18 cellular contexts compared by ENCODE assay signal in the genomic region with DNA sequence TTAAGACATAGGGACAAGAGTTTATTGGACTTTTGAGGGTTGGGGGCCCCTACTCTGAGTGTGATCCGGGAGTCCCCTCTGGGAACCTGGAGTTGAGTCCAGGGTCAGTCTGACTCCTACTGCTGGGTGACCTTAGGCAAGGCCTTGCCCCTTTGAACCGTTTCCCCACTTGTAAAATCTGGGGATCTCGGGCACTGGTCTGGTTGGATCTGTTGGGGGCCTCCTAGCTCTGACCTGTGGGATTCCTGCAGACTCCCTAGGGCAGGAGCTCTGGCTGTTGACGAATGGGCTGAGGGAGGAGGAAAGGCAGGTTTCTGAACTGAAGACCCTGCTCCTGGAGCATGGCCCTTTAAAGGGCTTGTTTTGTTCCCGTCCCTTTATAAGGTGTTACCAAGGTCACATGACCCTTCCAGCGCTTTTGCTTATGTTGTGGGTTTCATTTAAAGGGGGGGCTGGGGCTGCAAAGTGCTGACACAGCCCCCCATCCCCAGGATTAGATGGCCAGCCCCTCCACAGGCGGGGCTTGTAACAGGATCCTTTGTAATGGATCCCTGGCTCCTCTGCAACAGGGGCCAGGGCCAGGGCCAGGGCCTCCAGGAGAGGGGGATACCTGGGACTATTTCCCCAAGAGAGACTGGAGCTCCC. TPM values are rescaled to one million over a fixed set of nuclear protein-coding genes. Genes with fewer than 3 reads are reported as not detected.
A peak's percentile ranks its signal among the peaks of the same experiment; 100 is the strongest.
DNase-seq lines count a peak whose midpoint lies in the region; ATAC-seq and TF ChIP-seq lines count a peak whose summit lies in the region.
"Had no signal": no experiment of that assay in that cellular context is flagged by ENCODE, and none has a peak within 500 bp of the region (broad histone marks: within the 10 kb centered on the region; RNA-seq: fewer than 3 reads in every experiment).

No MANE protein-coding gene starts in this region.

- no peak for DNase-seq in MCF 10A (ENCODE audit: unreplicated experiment)
- DNase-seq in mammary epithelial cell, result no peak
- peak; percentile 73 for DNase-seq in endodermal cell
- DNase-seq in medulla oblongata (ENCODE audit: extremely low spot score), result no peak
- DNase-seq in amniotic stem cell (lab: John Stamatoyannopoulos, UW), result no peak
- DNase-seq in occipital lobe (lab: John Stamatoyannopoulos, UW), result no peak
- DNase-seq: activated CD4-positive, alpha-beta T cell treated with anti-CD3 and anti-CD28 coated beads, Interleukin-2, amount 10 ng/mL, durations not matched to agents 7 days and 5 days; dorsolateral prefrontal cortex; foreskin keratinocyte; left cardiac atrium; MV-4-11; NCI-H345; PC-3; T-helper 17 cell had no signal

- no peak overlapping the region for H3K4me2 ChIP-seq in mammary epithelial cell (ENCODE audit: insufficient read depth, low read depth, low read length)

- POLR2A ChIA-PET in MCF 10A (lab: Yijun Ruan, JAX), result interaction anchor here (0.5 to 1.2 kb wide), 2 partner anchors 13 to 24 kb away, joined by 3 read pairs; no protein-coding TSS in a partner anchor

- H3K27me3 Mint-ChIP-seq in MCF 10A (ENCODE audit: insufficient read depth, unreplicated experiment) (no peaks in the 10 kb centered on the region), endodermal cell (ENCODE audit: insufficient read depth) (no peaks in the 10 kb centered on the region)
- H3K27me3 Mint-ChIP-seq: activated CD4-positive, alpha-beta T cell treated with anti-CD3 and anti-CD28 coated beads, Interleukin-2, amount 10 ng/mL, durations not matched to agents 7 days and 5 days; natural killer cell treated with Interleukin-12 subunit alpha and Interleukin-12 subunit beta and Interleukin-15 and Interleukin-18, amount 100 ng/mL, for 72 hours; T-helper 17 cell had no signal

- peaks cover 2% of the 10 kb centered on the region for H4K20me1 ChIP-seq in mammary epithelial cell (ENCODE audit: insufficient read depth, low read length)

- H3K4me1 ChIP-seq in mammary epithelial cell (ENCODE audit: insufficient read depth, low read length) (peaks cover 66% of the 10 kb centered on the region), endodermal cell (ENCODE audit: control insufficient read depth, insufficient read depth, low read length) (peaks cover 30% of the 10 kb centered on the region), mucosa of rectum (ENCODE audit: control insufficient read depth in 2 of 2, insufficient read depth in 2 of 2, low read length in 2 of 2) (peaks cover 6 to 27% of the 10 kb centered on the region in 2 donors)

- TF ChIP-seq CTCF in MCF 10A (IDR thresholded peaks at IDR 0.05; ENCODE audit: unreplicated experiment) (no peak), mammary epithelial cell (conservative IDR thresholded peaks at IDR 0.05 in 1 of 2, IDR thresholded peaks at IDR 0.05 in 1 of 2; ENCODE audit: extremely low read depth in 1 of 2, insufficient read depth in 1 of 2, low read depth in 1 of 2, low read length in 2 of 2) (no peak), endodermal cell (conservative IDR thresholded peaks at IDR 0.05) (no peak)

- peaks cover 76% of the 10 kb centered on the region for H3K79me2 ChIP-seq in mammary epithelial cell (ENCODE audit: insufficient read depth, low read length)

- BruUV-seq in MCF 10A (replicated peaks; lab: Mats Ljungman, UMichigan) (no TSS peak), mammary epithelial cell (replicated peaks; lab: Mats Ljungman, UMichigan) (no TSS peak)

- no peak overlapping the region for H3K4me3 Mint-ChIP-seq in MCF 10A (ENCODE audit: unreplicated experiment)
- H3K4me3 Mint-ChIP-seq in endodermal cell, result peak overlapping the region; percentile 44
- H3K4me3 Mint-ChIP-seq: activated CD4-positive, alpha-beta T cell treated with anti-CD3 and anti-CD28 coated beads, Interleukin-2, amount 10 ng/mL, durations not matched to agents 7 days and 5 days; natural killer cell treated with Interleukin-12 subunit alpha and Interleukin-12 subunit beta and Interleukin-15 and Interleukin-18, amount 100 ng/mL, for 72 hours; T-helper 17 cell had no signal

- no peak for ATAC-seq in GM18873 (IDR thresholded peaks at IDR 0.05; ENCODE audit: low FRiP score, unreplicated experiment)
- ATAC-seq: foreskin keratinocyte, left cardiac atrium, PC-3, T-helper 17 cell had no signal

- H3K27me3 ChIP-seq in mammary epithelial cell (ENCODE audit: insufficient read depth, low read length), result no peaks in the 10 kb centered on the region
- no peaks in the 10 kb centered on the region for H3K27me3 ChIP-seq in endodermal cell (ENCODE audit: control insufficient read depth, insufficient read depth, low read length, poor library complexity, severe bottlenecking)
- H3K27me3 ChIP-seq in mucosa of rectum (ENCODE audit: control insufficient read depth in 2 of 2, insufficient read depth in 2 of 2, low read length in 2 of 2), result no peaks in the 10 kb centered on the region
- H3K27me3 ChIP-seq: ascending aorta, dorsolateral prefrontal cortex, foreskin keratinocyte had no signal

- H3K9me3 Mint-ChIP-seq in MCF 10A (ENCODE audit: unreplicated experiment), result no peaks in the 10 kb centered on the region
- no peaks in the 10 kb centered on the region for H3K9me3 Mint-ChIP-seq in endodermal cell
- H3K9me3 Mint-ChIP-seq: activated CD4-positive, alpha-beta T cell treated with anti-CD3 and anti-CD28 coated beads, Interleukin-2, amount 10 ng/mL, durations not matched to agents 7 days and 5 days; natural killer cell treated with Interleukin-12 subunit alpha and Interleukin-12 subunit beta and Interleukin-15 and Interleukin-18, amount 100 ng/mL, for 72 hours had no signal

- no peak overlapping the region for H2AFZ ChIP-seq in mammary epithelial cell (ENCODE audit: low read depth, low read length)

- in situ Hi-C loops in mammary epithelial cell (cut with MboI; ENCODE audit: low sequenced_read_pairs in 2 of 2), result loop anchor here in 1 of 2 donors (5.0 kb wide), 1 partner anchor 49 kb away; no protein-coding TSS in a partner anchor

- WGBS in mammary epithelial cell (ENCODE audit: low coverage, missing lambda C conversion rate), result 67% methylated on average over 2 of the region's 7 CpGs
- 45 to 49% methylated on average over 5 to 7 of the region's 7 CpGs for WGBS in endodermal cell (ENCODE audit: insufficient coverage in 1 of 2, insufficient read length in 1 of 2), 2 experiments

- no peak overlapping the region for H3K4me3 ChIP-seq in mammary epithelial cell (replicated peaks in 1 of 3; ENCODE audit: insufficient read depth in 1 of 3, low read depth in 2 of 3, low read length in 3 of 3)
- no peak overlapping the region for H3K4me3 ChIP-seq in endodermal cell (ENCODE audit: low read length)
- H3K4me3 ChIP-seq in mucosa of rectum (ENCODE audit: low read length in 2 of 2), result no peak overlapping the region
- H3K4me3 ChIP-seq: ascending aorta had no signal

- H3K27ac ChIP-seq in mammary epithelial cell (ENCODE audit: insufficient read depth, low read depth, low read length), result no peak overlapping the region
- H3K27ac ChIP-seq in endodermal cell (ENCODE audit: low read depth, low read length), result peak overlapping the region; percentile 66
- peak overlapping the region; percentile 13 to 23 for H3K27ac ChIP-seq in mucosa of rectum (ENCODE audit: low read depth in 2 of 2, low read length in 2 of 2)
- H3K27ac ChIP-seq: ascending aorta, foreskin keratinocyte had no signal

- no peak overlapping the region for H3K9ac ChIP-seq in mammary epithelial cell (ENCODE audit: insufficient read depth, low read length)
- H3K9ac ChIP-seq in endodermal cell (ENCODE audit: extremely low read depth, low read length, poor library complexity, severe bottlenecking), result no peak overlapping the region
- H3K9ac ChIP-seq in mucosa of rectum (ENCODE audit: low read depth in 1 of 2, low read length in 2 of 2), result no peak overlapping the region

- dilution Hi-C loops in mammary epithelial cell (cut with HindIII; ENCODE audit: low sequenced_read_pairs), result loop anchor here (5.0 kb wide), 1 partner anchor 54 kb away; no protein-coding TSS in a partner anchor

- intact Hi-C loops in MCF 10A (cut with micrococcal nuclease) (no loop called here), mammary epithelial cell (cut with micrococcal nuclease) (no loop called here)

- H3K36me3 ChIP-seq in mammary epithelial cell (ENCODE audit: insufficient read depth, low read length) (peaks cover 6% of the 10 kb centered on the region), endodermal cell (ENCODE audit: control insufficient read depth, insufficient read depth, low read length) (peaks cover 33% of the 10 kb centered on the region), mucosa of rectum (ENCODE audit: control insufficient read depth in 2 of 2, insufficient read depth in 2 of 2, low read length in 2 of 2) (peaks cover 11 to 30% of the 10 kb centered on the region in 2 donors)

- H3K4me1 Mint-ChIP-seq in MCF 10A (ENCODE audit: insufficient read depth, unreplicated experiment), result peaks cover 39% of the 10 kb centered on the region
- peaks cover 38% of the 10 kb centered on the region for H3K4me1 Mint-ChIP-seq in endodermal cell

- CTCF ChIA-PET in MCF 10A (lab: Yijun Ruan, JAX), result interaction anchor here (0.5 to 18.4 kb wide), 3 partner anchors 54 to 246 kb away, joined by 3 to 418 read pairs (median 4); no protein-coding TSS in a partner anchor
- CTCF ChIA-PET in mammary epithelial cell (lab: Charles Lee; ENCODE audit: low non-redundant PET), result no interaction called here

- H3K36me3 Mint-ChIP-seq in MCF 10A (ENCODE audit: insufficient read depth, unreplicated experiment) (peaks cover 49% of the 10 kb centered on the region), endodermal cell (ENCODE audit: low read depth) (peaks cover 33% of the 10 kb centered on the region)
- H3K36me3 Mint-ChIP-seq: natural killer cell treated with Interleukin-12 subunit alpha and Interleukin-12 subunit beta and Interleukin-15 and Interleukin-18, amount 100 ng/mL, for 72 hours had no signal

- H3K9me3 ChIP-seq in mammary epithelial cell (replicated peaks; ENCODE audit: insufficient read depth, low read length) (no peaks in the 10 kb centered on the region), endodermal cell (ENCODE audit: control insufficient read depth, low read length) (no peaks in the 10 kb centered on the region), mucosa of rectum (ENCODE audit: control insufficient read depth in 2 of 2, low read length in 2 of 2) (no peaks in the 10 kb centered on the region)
- H3K9me3 ChIP-seq: ascending aorta had no signal

- H3K27ac Mint-ChIP-seq in MCF 10A (ENCODE audit: low read depth, unreplicated experiment), result peak overlapping the region; percentile 46
- peak overlapping the region; percentile 86 for H3K27ac Mint-ChIP-seq in endodermal cell
- H3K27ac Mint-ChIP-seq: activated CD4-positive, alpha-beta T cell treated with anti-CD3 and anti-CD28 coated beads, Interleukin-2, amount 10 ng/mL, durations not matched to agents 7 days and 5 days; natural killer cell treated with Interleukin-12 subunit alpha and Interleukin-12 subunit beta and Interleukin-15 and Interleukin-18, amount 100 ng/mL, for 72 hours; T-helper 17 cell had no signal

RNA-seq across cellular contexts. Expression of gene YARS1, which starts 50.7 kb away (rescaled TPM):
- total RNA-seq in MCF 10A (2022) (347 and 372 TPM in 2 replicates), mammary epithelial cell (100 to 1,000 TPM; 165 to 219 TPM), endodermal cell (100 to 1,000 TPM; 141 to 154 TPM), occipital lobe (43.4 TPM)
- polyA plus RNA-seq in mammary epithelial cell, result 92.6 TPM
- 346 TPM for polyA minus RNA-seq in mammary epithelial cell
- 120 TPM for polyA plus RNA-seq in endodermal cell (2013, experiment 1 of 2)
- polyA plus RNA-seq in endodermal cell (2013, experiment 2 of 2), result 113 TPM

RNA-seq across cellular contexts. Expression of gene S100PBP, which starts 51.0 kb away (rescaled TPM):
- total RNA-seq in MCF 10A (2022) (24.4 and 34.1 TPM in 2 replicates), mammary epithelial cell (10 to 100 TPM; 31.2 to 41.7 TPM), endodermal cell (100 to 1,000 TPM in 1 of 2 donors, 10 to 100 TPM in 1; 91.4 to 112 TPM), occipital lobe (42.7 TPM)
- polyA plus RNA-seq in mammary epithelial cell, result 12.4 TPM
- 42.7 TPM for polyA minus RNA-seq in mammary epithelial cell
- polyA plus RNA-seq in endodermal cell (2013, experiment 1 of 2), result 39.8 TPM
- polyA plus RNA-seq in endodermal cell (2013, experiment 2 of 2), result 37.9 TPM
